In the genomic region with DNA sequence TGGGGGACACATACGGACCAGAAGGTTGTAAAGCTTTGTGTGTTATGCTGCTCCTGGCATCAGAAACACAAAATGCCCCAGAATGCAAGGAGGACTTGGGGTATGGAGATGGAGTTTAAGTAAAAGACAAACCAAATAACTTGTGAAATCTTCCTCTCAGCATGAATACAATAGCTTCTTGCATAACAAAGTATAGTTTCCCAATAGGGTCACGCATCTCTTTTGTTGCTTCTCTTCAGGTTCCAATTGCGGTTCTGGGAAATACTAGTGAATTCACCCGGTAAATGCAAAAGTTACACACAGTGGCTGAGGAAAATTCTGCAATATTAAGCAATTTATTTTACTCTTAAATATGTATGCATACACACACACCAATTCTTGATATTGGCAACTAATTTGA, we compare ENCODE assay signal across 20 cellular contexts.
"Had no signal": no experiment of that assay in that cellular context is flagged by ENCODE, and none has a peak within 500 bp of the region (broad histone marks: within the 10 kb centered on the region; RNA-seq: fewer than 3 reads in every experiment).

No MANE protein-coding gene starts in this region.

- H3K4me3 ChIP-seq: breast epithelium, gastroesophageal sphincter, mucosa of descending colon, spleen, upper lobe of right lung had no signal

- H3K27me3 ChIP-seq: breast epithelium, gastroesophageal sphincter, spleen, upper lobe of right lung had no signal

- H3K4me1 Mint-ChIP-seq: activated naive CD8-positive, alpha-beta T cell treated with anti-CD3 and anti-CD28 coated beads for 36 hours; central memory CD8-positive, alpha-beta T cell; memory B cell had no signal

- DNase-seq: activated CD4-positive, alpha-beta memory T cell treated with anti-CD3 and anti-CD28 coated beads for 36 hours; activated CD4-positive, alpha-beta T cell treated with anti-CD3 and anti-CD28 coated beads for 48 hours; activated naive CD4-positive, alpha-beta T cell treated with Interleukin-2 at 50 U/mL for 16 hours; activated naive CD8-positive, alpha-beta T cell treated with anti-CD3 and anti-CD28 coated beads for 36 hours; activated T-cell treated with anti-CD3 and anti-CD28 coated beads, Interleukin-2, amount 50 U/mL, for 48 hours; amniotic stem cell; effector memory CD4-positive, alpha-beta T cell; islet precursor cell; left cardiac atrium; mucosa of descending colon; occipital lobe; posterior cingulate gyrus; spleen; stimulated activated CD4-positive, alpha-beta T cell treated with anti-CD3 and anti-CD28 coated beads, Interleukin-4, amount 100 ng/mL, for 24 hours; stimulated activated naive CD8-positive, alpha-beta T cell treated with anti-CD3 and anti-CD28 coated beads, Interleukin-15, Interleukin-2, amounts not matched to agents 100 U/mL and 50 U/mL, for 24 hours; upper lobe of right lung had no signal

- H3K9me3 ChIP-seq: breast epithelium, gastroesophageal sphincter, mucosa of descending colon, spleen, upper lobe of right lung had no signal

- H3K36me3 Mint-ChIP-seq: activated CD4-positive, alpha-beta memory T cell treated with anti-CD3 and anti-CD28 coated beads for 36 hours; activated naive CD8-positive, alpha-beta T cell treated with anti-CD3 and anti-CD28 coated beads for 36 hours; memory B cell had no signal

- ATAC-seq: gastroesophageal sphincter; left cardiac atrium; mucosa of descending colon; stimulated activated naive CD8-positive, alpha-beta T cell treated with anti-CD3 and anti-CD28 coated beads, Interleukin-15, Interleukin-2, amounts not matched to agents 100 U/mL and 50 U/mL, for 24 hours; upper lobe of right lung had no signal

- H3K9me3 Mint-ChIP-seq: activated CD4-positive, alpha-beta memory T cell treated with anti-CD3 and anti-CD28 coated beads for 36 hours; activated naive CD8-positive, alpha-beta T cell treated with anti-CD3 and anti-CD28 coated beads for 36 hours; memory B cell had no signal

- H3K4me3 Mint-ChIP-seq: activated CD4-positive, alpha-beta memory T cell treated with anti-CD3 and anti-CD28 coated beads for 36 hours; activated naive CD8-positive, alpha-beta T cell treated with anti-CD3 and anti-CD28 coated beads for 36 hours; central memory CD8-positive, alpha-beta T cell; memory B cell had no signal

- H3K27ac Mint-ChIP-seq: activated CD4-positive, alpha-beta memory T cell treated with anti-CD3 and anti-CD28 coated beads for 36 hours; activated naive CD8-positive, alpha-beta T cell treated with anti-CD3 and anti-CD28 coated beads for 36 hours; memory B cell had no signal

- H3K36me3 ChIP-seq: breast epithelium, gastroesophageal sphincter, spleen, upper lobe of right lung had no signal

- H3K4me1 ChIP-seq: breast epithelium, gastroesophageal sphincter, spleen, upper lobe of right lung had no signal

- H3K27me3 Mint-ChIP-seq: activated CD4-positive, alpha-beta memory T cell treated with anti-CD3 and anti-CD28 coated beads for 36 hours; activated naive CD8-positive, alpha-beta T cell treated with anti-CD3 and anti-CD28 coated beads for 36 hours; central memory CD8-positive, alpha-beta T cell; memory B cell had no signal

- H3K27ac ChIP-seq: breast epithelium, gastroesophageal sphincter, spleen, upper lobe of right lung had no signal
